Comparison of ENCODE assay signal across 17 cellular contexts in genomic region chr5:150853560-150853959, GRCh38.
DNase-seq lines count a peak whose midpoint lies in the region; ATAC-seq and TF ChIP-seq lines count a peak whose summit lies in the region.
"Had no signal": no experiment of that assay in that cellular context is flagged by ENCODE, and none has a peak within 500 bp of the region (broad histone marks: within the 10 kb centered on the region; RNA-seq: fewer than 3 reads in every experiment).

No MANE protein-coding gene starts in this region.

- no peaks in the 10 kb centered on the region for H3F3A ChIP-seq in Loucy (ENCODE audit: low read depth)

- H3K79me2 ChIP-seq in Loucy (ENCODE audit: insufficient read depth, low read length): peaks cover 27% of the 10 kb centered on the region

- H4K20me1 ChIP-seq in Loucy (ENCODE audit: insufficient read depth, low read length, poor library complexity, severe bottlenecking): no peaks in the 10 kb centered on the region

- no peaks in the 10 kb centered on the region for H3K27me3 ChIP-seq in Loucy (ENCODE audit: insufficient read depth, low read length, poor library complexity, severe bottlenecking)
- H3K27me3 ChIP-seq: body of pancreas, pancreas had no signal

- peak; percentile 45 for DNase-seq in CD1c-positive myeloid dendritic cell (ENCODE audit: extremely low spot score)
- no peak for DNase-seq in effector memory CD8-positive, alpha-beta T cell
- no peak for DNase-seq in NCI-H1417 treated with DMSO at 0.1 percent for 48 hours (lab: John Stamatoyannopoulos, UW)
- no peak for DNase-seq in activated CD8-positive, alpha-beta memory T cell treated with anti-CD3 and anti-CD28 coated beads for 24 hours
- DNase-seq: activated gamma-delta T cell treated with Interleukin-2 at 50 U/mL for 16 hours; BE2C; body of pancreas; dermis blood vessel endothelial cell; mucosa of descending colon; NCI-H226; pancreas; stimulated activated naive CD4-positive, alpha-beta T cell treated with Interleukin-2 at 50 U/mL for 16 hours had no signal

- H3K4me3 ChIP-seq in Loucy (ENCODE audit: low read length, poor library complexity, severe bottlenecking): peak overlapping the region; percentile 68
- H3K4me3 ChIP-seq: body of pancreas, mucosa of descending colon, pancreas, smooth muscle cell had no signal

- H3K36me3 ChIP-seq in Loucy (ENCODE audit: insufficient read depth, low read length): no peaks in the 10 kb centered on the region
- H3K36me3 ChIP-seq: BE2C, pancreas had no signal

- no peak for TF ChIP-seq CTCF in Loucy (conservative IDR thresholded peaks at IDR 0.05; ENCODE audit: low read length)

- H3K36me3 Mint-ChIP-seq in effector memory CD8-positive, alpha-beta T cell (ENCODE audit: insufficient read depth): no peaks in the 10 kb centered on the region

- peak overlapping the region; percentile 9 to 23 for H3K27ac Mint-ChIP-seq in effector memory CD8-positive, alpha-beta T cell

- peak overlapping the region; percentile 30 to 47 for H3K4me3 Mint-ChIP-seq in effector memory CD8-positive, alpha-beta T cell

- peaks cover 4 to 6% of the 10 kb centered on the region in 2 donors for H3K4me1 Mint-ChIP-seq in effector memory CD8-positive, alpha-beta T cell (ENCODE audit: low read depth in 2 of 2)

- H3K9ac ChIP-seq in Loucy (ENCODE audit: low read depth, low read length, poor library complexity, severe bottlenecking): peak overlapping the region; percentile 26

- peaks cover 28% of the 10 kb centered on the region for H3K4me1 ChIP-seq in Loucy (ENCODE audit: insufficient read depth, low read length, poor library complexity, severe bottlenecking)
- H3K4me1 ChIP-seq: BE2C, body of pancreas, pancreas had no signal

- H3K9me3 Mint-ChIP-seq in effector memory CD8-positive, alpha-beta T cell: no peaks in the 10 kb centered on the region

- H3K4me2 ChIP-seq in Loucy (ENCODE audit: low read depth, low read length, poor library complexity, severe bottlenecking): peak overlapping the region; percentile 64
- H3K4me2 ChIP-seq: smooth muscle cell had no signal

- H3K27me3 Mint-ChIP-seq in effector memory CD8-positive, alpha-beta T cell: no peaks in the 10 kb centered on the region

- ATAC-seq in GM18508 (IDR thresholded peaks at IDR 0.05; ENCODE audit: insufficient read depth, unreplicated experiment) (peak; percentile 74), GM21367 (IDR thresholded peaks at IDR 0.05; ENCODE audit: unreplicated experiment) (no peak), HG02759 (IDR thresholded peaks at IDR 0.05; ENCODE audit: unreplicated experiment) (no peak)
- ATAC-seq in effector memory CD8-positive, alpha-beta T cell (replicated peaks): no peak
- ATAC-seq: body of pancreas, mucosa of descending colon, pancreas had no signal

- H3K9me2 ChIP-seq in Loucy (replicated peaks; ENCODE audit: low read depth, low read length): no peaks in the 10 kb centered on the region

- H3K9me3 ChIP-seq in Loucy (ENCODE audit: insufficient read depth, low read depth, low read length): peaks cover 11% of the 10 kb centered on the region; the same call in 1 of the 2 replicates
- H3K9me3 ChIP-seq: BE2C, body of pancreas, mucosa of descending colon, pancreas had no signal

- peak overlapping the region; percentile 37; the same call in 1 of the 2 replicates for H2AFZ ChIP-seq in Loucy (ENCODE audit: low read length)
